ENCODE assay signal across 11 cellular contexts in genomic region chr11:46920709-46921108, GRCh38. TPM values are rescaled to one million over a fixed set of nuclear protein-coding genes. Genes with fewer than 3 reads are reported as not detected.
DNase-seq lines count a peak whose midpoint lies in the region; ATAC-seq and TF ChIP-seq lines count a peak whose summit lies in the region.
"Had no signal": no experiment of that assay in that cellular context is flagged by ENCODE, and none has a peak within 500 bp of the region (broad histone marks: within the 10 kb centered on the region; RNA-seq: fewer than 3 reads in every experiment).

No MANE protein-coding gene starts in this region.

- ATAC-seq in GM18505 (IDR thresholded peaks at IDR 0.05; ENCODE audit: unreplicated experiment), result no peak

- H3K4me1 Mint-ChIP-seq in activated naive CD8-positive, alpha-beta T cell treated with anti-CD3 and anti-CD28 coated beads for 36 hours, result peaks cover 27% of the 10 kb centered on the region
- H3K4me1 Mint-ChIP-seq in activated T-cell treated with anti-CD3 and anti-CD28 coated beads, Interleukin-2, amount 50 U/mL, for 24 hours (ENCODE audit: low read depth), result peaks cover 26% of the 10 kb centered on the region

- TF ChIP-seq CTCF in adrenal gland (IDR thresholded peaks at IDR 0.05), result no peak

- H3K27ac ChIP-seq in adrenal gland, result peak overlapping the region in 4 of 5 donors; percentile 27 to 85 (median 67)

- no peaks in the 10 kb centered on the region for H3K27me3 ChIP-seq in adrenal gland

- 17 to 31% (median 27%) methylated on average over 1 to 4 of the region's 4 CpGs for WGBS in adrenal gland, 4 donors

- no peaks in the 10 kb centered on the region for H3K9me3 Mint-ChIP-seq in activated naive CD8-positive, alpha-beta T cell treated with anti-CD3 and anti-CD28 coated beads for 36 hours
- no peaks in the 10 kb centered on the region for H3K9me3 Mint-ChIP-seq in activated T-cell treated with anti-CD3 and anti-CD28 coated beads, Interleukin-2, amount 50 U/mL, for 24 hours

- no peaks in the 10 kb centered on the region for H3K36me3 Mint-ChIP-seq in activated naive CD8-positive, alpha-beta T cell treated with anti-CD3 and anti-CD28 coated beads for 36 hours
- H3K36me3 Mint-ChIP-seq in activated T-cell treated with anti-CD3 and anti-CD28 coated beads, Interleukin-2, amount 50 U/mL, for 24 hours (ENCODE audit: low read depth), result no peaks in the 10 kb centered on the region

- intact Hi-C loops in adrenal gland (cut with DNase I), result no loop called here

- no peaks in the 10 kb centered on the region for H3K36me3 ChIP-seq in adrenal gland (replicated peaks in 1 of 2)

- H3K27ac Mint-ChIP-seq in activated naive CD8-positive, alpha-beta T cell treated with anti-CD3 and anti-CD28 coated beads for 36 hours, result no peak overlapping the region
- H3K27ac Mint-ChIP-seq in activated T-cell treated with anti-CD3 and anti-CD28 coated beads, Interleukin-2, amount 50 U/mL, for 24 hours, result no peak overlapping the region

- no peak overlapping the region for H3K4me3 Mint-ChIP-seq in activated naive CD8-positive, alpha-beta T cell treated with anti-CD3 and anti-CD28 coated beads for 36 hours
- no peak overlapping the region for H3K4me3 Mint-ChIP-seq in activated T-cell treated with anti-CD3 and anti-CD28 coated beads, Interleukin-2, amount 50 U/mL, for 24 hours

- H3K27me3 Mint-ChIP-seq in activated naive CD8-positive, alpha-beta T cell treated with anti-CD3 and anti-CD28 coated beads for 36 hours, result peaks cover 35% of the 10 kb centered on the region
- H3K27me3 Mint-ChIP-seq in activated T-cell treated with anti-CD3 and anti-CD28 coated beads, Interleukin-2, amount 50 U/mL, for 24 hours, result peaks cover 39% of the 10 kb centered on the region

- no peak overlapping the region for H3K4me3 ChIP-seq in adrenal gland

- DNase-seq in DMS53 treated with DMSO at 0.1 percent for 48 hours (lab: John Stamatoyannopoulos, UW; ENCODE audit: unreplicated experiment) (peak; percentile 75), adrenal gland (peak; percentile 63 to 90 (median 82)), glomerular visceral epithelial cell (ENCODE audit: extremely low spot score) (peak; percentile 94), renal cortical epithelial cell (ENCODE audit: low read depth) (peak; percentile 99), NOMO-1 (lab: John Stamatoyannopoulos, UW; ENCODE audit: unreplicated experiment in 2 of 2) (no peak)
- DNase-seq in activated naive CD8-positive, alpha-beta T cell treated with anti-CD3 and anti-CD28 coated beads for 36 hours, result no peak
- DNase-seq in activated T-cell treated with anti-CD3 and anti-CD28 coated beads, Interleukin-2, amount 50 U/mL, for 24 hours, result no peak
- DNase-seq: DMS 273 treated with DMSO at 0.1 percent for 48 hours had no signal

- H3K9me3 ChIP-seq in adrenal gland (replicated peaks in 1 of 3), result no peaks in the 10 kb centered on the region

- TF ChIP-seq POLR2A in adrenal gland (IDR thresholded peaks at IDR 0.05) (peak in 1 of 2 donors; percentile 53), GM18505 (IDR thresholded peaks at IDR 0.05; ENCODE audit: borderline replicate concordance, extremely low read depth, insufficient read depth, insufficient read length) (no peak)

- peaks cover 5 to 37% of the 10 kb centered on the region in 2 donors for H3K4me1 ChIP-seq in adrenal gland (replicated peaks in 1 of 2)

RNA-seq across cellular contexts. Expression of gene LRP4, which starts 2.4 kb away (rescaled TPM):
- total RNA-seq in adrenal gland (10 to 100 TPM in 6 of 8 donors, 1 to 10 TPM in 2; 5.8 to 24.5 (median 13.4) TPM), renal cortical epithelial cell (4.0 and 17.7 TPM in 2 replicates)
- 1 to 10 TPM; 5.9 to 9.7 (median 7.1) TPM for polyA plus RNA-seq in adrenal gland
- under 1 TPM; 0.20 to 0.43 TPM for total RNA-seq in activated naive CD8-positive, alpha-beta T cell treated with anti-CD3 and anti-CD28 coated beads for 36 hours
- total RNA-seq: mononuclear cell; T-helper 1 cell treated with Interleukin-12 subunit alpha and Interleukin-12 subunit beta and Interleukin-4 antibody, amounts not matched to agents 30 ng/mL and 1 ng/mL, for 36 hours had no signal

RNA-seq across cellular contexts. Expression of gene CSTPP1, which starts 15.9 kb away (rescaled TPM):
- 10 to 100 TPM; 17.6 to 63.0 (median 26.4) TPM for total RNA-seq in adrenal gland
- 10 to 100 TPM; 19.2 to 26.9 (median 23.5) TPM for polyA plus RNA-seq in adrenal gland
- 23.3 and 34.3 TPM in 2 replicates for total RNA-seq in renal cortical epithelial cell
- 10 to 100 TPM; 13.0 to 15.0 TPM for total RNA-seq in activated naive CD8-positive, alpha-beta T cell treated with anti-CD3 and anti-CD28 coated beads for 36 hours

Comparison
In these comparisons a context has a peak if more than half of its experiments do, and no peak if none do; other contexts are left out.
1. DNase-seq: peak in DMS53 treated with DMSO at 0.1 percent for 48 hours (single experiment), adrenal gland (7 of 7), glomerular visceral epithelial cell (single experiment) and renal cortical epithelial cell (single experiment); none in activated naive CD8-positive, alpha-beta T cell treated with anti-CD3 and anti-CD28 coated beads for 36 hours (single experiment), NOMO-1 (0 of 2) and activated T-cell treated with anti-CD3 and anti-CD28 coated beads, Interleukin-2, amount 50 U/mL, for 24 hours (single experiment).